In the genomic region with DNA sequence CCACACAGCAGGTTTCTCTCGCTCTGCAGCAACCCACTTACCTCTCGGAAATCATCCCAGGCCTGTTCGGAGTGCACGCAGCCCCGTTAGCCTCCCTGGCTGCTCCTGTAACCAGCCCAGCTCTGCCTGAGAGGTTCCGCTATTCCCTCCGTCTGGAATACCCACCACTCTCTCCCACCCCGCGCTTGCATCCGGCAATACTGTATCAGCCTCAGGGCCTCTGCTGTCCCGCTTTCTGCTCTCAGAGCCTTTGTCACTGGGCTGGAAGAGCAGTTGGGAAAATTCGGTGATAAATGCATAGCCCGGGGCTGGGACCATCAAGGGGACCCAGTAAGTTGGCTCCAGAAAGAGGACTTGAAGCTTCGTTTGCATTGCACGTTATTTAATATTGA, we compare ENCODE assay signal across 8 cellular contexts. TPM values are rescaled to one million over a fixed set of nuclear protein-coding genes. Genes with fewer than 3 reads are reported as not detected.
DNase-seq lines count a peak whose midpoint lies in the region; ATAC-seq and TF ChIP-seq lines count a peak whose summit lies in the region.

No MANE protein-coding gene starts in this region.

- no peak overlapping the region for H3K27ac ChIP-seq in suprapubic skin

- H3K36me3 ChIP-seq in suprapubic skin = no peaks in the 10 kb centered on the region

- H3K4me1 ChIP-seq in suprapubic skin = peaks cover 57% of the 10 kb centered on the region

- H3K9me3 ChIP-seq in iPS-18c (ENCODE audit: control insufficient read depth, insufficient read depth, low read length) (no peaks in the 10 kb centered on the region), suprapubic skin (no peaks in the 10 kb centered on the region)

- H3K4me3 Mint-ChIP-seq in T-helper 1 cell treated with Interleukin-12 subunit alpha and Interleukin-12 subunit beta and Interleukin-4 antibody, amounts not matched to agents 30 μg/mL and 1 μg/mL, for 36 hours = peak overlapping the region; percentile 89
- H3K4me3 Mint-ChIP-seq in activated CD4-positive, alpha-beta memory T cell treated with anti-CD3 and anti-CD28 coated beads for 36 hours = peak overlapping the region; percentile 89

- TF ChIP-seq POLR2A in suprapubic skin (IDR thresholded peaks at IDR 0.05) = no peak
- TF ChIP-seq POLR2A in lower leg skin (IDR thresholded peaks at IDR 0.05) = no peak

- TF ChIP-seq CTCF in suprapubic skin (IDR thresholded peaks at IDR 0.05) (no peak), lower leg skin (IDR thresholded peaks at IDR 0.05) (no peak)

- CTCF ChIA-PET in activated CD4-positive, alpha-beta memory T cell treated with anti-CD3 and anti-CD28 coated beads for 36 hours (lab: Charles Lee) = interaction anchor here (0.8 to 2.8 kb wide), 6 partner anchors 14 to 132 kb away, joined by 3 to 15 read pairs (median 4); no protein-coding TSS in a partner anchor

- POLR2A ChIA-PET in activated CD4-positive, alpha-beta memory T cell treated with anti-CD3 and anti-CD28 coated beads for 36 hours (lab: Charles Lee) = interaction anchor here (0.7 to 1.6 kb wide), 2 partner anchors 48 to 59 kb away, joined by 3 to 7 read pairs; no protein-coding TSS in a partner anchor

- peaks cover 11% of the 10 kb centered on the region for H3K4me1 Mint-ChIP-seq in T-helper 1 cell treated with Interleukin-12 subunit alpha and Interleukin-12 subunit beta and Interleukin-4 antibody, amounts not matched to agents 30 μg/mL and 1 μg/mL, for 36 hours (ENCODE audit: low read depth)
- peaks cover 13% of the 10 kb centered on the region for H3K4me1 Mint-ChIP-seq in activated CD4-positive, alpha-beta memory T cell treated with anti-CD3 and anti-CD28 coated beads for 36 hours (ENCODE audit: low read depth)

- TF ChIP-seq EP300 in suprapubic skin (IDR thresholded peaks at IDR 0.05) = no peak

- WGBS in suprapubic skin = 9% methylated on average over 15 of the region's 15 CpGs
- 8% methylated on average over 15 of the region's 15 CpGs for WGBS in lower leg skin, 2 donors

- DNase-seq in T-helper 1 cell (no peak), suprapubic skin (ENCODE audit: low spot score in 2 of 2) (no peak), NCI-H146 (lab: John Stamatoyannopoulos, UW) (no peak), lower leg skin (ENCODE audit: low spot score in 2 of 2) (no peak)
- DNase-seq in activated CD4-positive, alpha-beta memory T cell treated with anti-CD3 and anti-CD28 coated beads for 36 hours = no peak

- H3K9me3 Mint-ChIP-seq in T-helper 1 cell treated with Interleukin-12 subunit alpha and Interleukin-12 subunit beta and Interleukin-4 antibody, amounts not matched to agents 30 μg/mL and 1 μg/mL, for 36 hours = no peaks in the 10 kb centered on the region
- no peaks in the 10 kb centered on the region for H3K9me3 Mint-ChIP-seq in activated CD4-positive, alpha-beta memory T cell treated with anti-CD3 and anti-CD28 coated beads for 36 hours

- intact Hi-C loops in activated CD4-positive, alpha-beta memory T cell treated with anti-CD3 and anti-CD28 coated beads for 36 hours (cut with micrococcal nuclease) = loop anchor here (2.0 kb wide), 1 partner anchor 58 kb away; no protein-coding TSS in a partner anchor
- intact Hi-C loops in lower leg skin (cut with DNase I; ENCODE audit: low total_unique reads) = no loop called here

- no peaks in the 10 kb centered on the region for H3K27me3 ChIP-seq in suprapubic skin

- H3K4me3 ChIP-seq in iPS-18c (ENCODE audit: insufficient read depth, low read depth, low read length) (peak overlapping the region; percentile 55; the same call in 1 of the 2 replicates), suprapubic skin (peak overlapping the region; percentile 49), lower leg skin (ENCODE audit: low read depth, poor library complexity, severe bottlenecking) (no peak overlapping the region)

- no peak for ATAC-seq in HG02981 (IDR thresholded peaks at IDR 0.05; ENCODE audit: unreplicated experiment)

- no peak overlapping the region for H3K27ac Mint-ChIP-seq in T-helper 1 cell treated with Interleukin-12 subunit alpha and Interleukin-12 subunit beta and Interleukin-4 antibody, amounts not matched to agents 30 μg/mL and 1 μg/mL, for 36 hours
- H3K27ac Mint-ChIP-seq in activated CD4-positive, alpha-beta memory T cell treated with anti-CD3 and anti-CD28 coated beads for 36 hours = peak overlapping the region; percentile 72

- peaks cover 7% of the 10 kb centered on the region for H3K27me3 Mint-ChIP-seq in T-helper 1 cell treated with Interleukin-12 subunit alpha and Interleukin-12 subunit beta and Interleukin-4 antibody, amounts not matched to agents 30 μg/mL and 1 μg/mL, for 36 hours (ENCODE audit: low read depth)
- peaks cover 4% of the 10 kb centered on the region for H3K27me3 Mint-ChIP-seq in activated CD4-positive, alpha-beta memory T cell treated with anti-CD3 and anti-CD28 coated beads for 36 hours

- H3K36me3 Mint-ChIP-seq in T-helper 1 cell treated with Interleukin-12 subunit alpha and Interleukin-12 subunit beta and Interleukin-4 antibody, amounts not matched to agents 30 μg/mL and 1 μg/mL, for 36 hours (ENCODE audit: low read depth) = no peaks in the 10 kb centered on the region
- H3K36me3 Mint-ChIP-seq in activated CD4-positive, alpha-beta memory T cell treated with anti-CD3 and anti-CD28 coated beads for 36 hours = no peaks in the 10 kb centered on the region

RNA-seq across cellular contexts. Expression of gene TLE6, which starts 0.8 kb away (rescaled TPM):
- 1 to 10 TPM; 2.5 to 2.6 TPM for total RNA-seq in activated CD4-positive, alpha-beta memory T cell treated with anti-CD3 and anti-CD28 coated beads for 36 hours
- 1 to 10 TPM in 2 of 4 donors, under 1 TPM in 1, not detected in 1; 0.23 to 1.4 (median 1.3) TPM for total RNA-seq in suprapubic skin
- total RNA-seq in lower leg skin = 1 to 10 TPM in 2 of 4 donors, not detected in 2; 1.5 to 1.8 TPM

RNA-seq across cellular contexts. Expression of gene ZNF77, which starts 31.8 kb away (rescaled TPM):
- 1 to 10 TPM; 4.3 to 4.8 TPM for total RNA-seq in activated CD4-positive, alpha-beta memory T cell treated with anti-CD3 and anti-CD28 coated beads for 36 hours
- 1 to 10 TPM; 2.8 to 5.6 (median 3.9) TPM for total RNA-seq in suprapubic skin
- total RNA-seq in lower leg skin = 1 to 10 TPM; 3.7 to 5.9 (median 4.8) TPM

RNA-seq across cellular contexts. Expression of gene TLE2, which starts 52.5 kb away (rescaled TPM):
- 1 to 10 TPM; 8.5 to 9.9 TPM for total RNA-seq in activated CD4-positive, alpha-beta memory T cell treated with anti-CD3 and anti-CD28 coated beads for 36 hours
- 10 to 100 TPM; 18.2 to 35.6 (median 27.3) TPM for total RNA-seq in suprapubic skin
- total RNA-seq in lower leg skin = 10 to 100 TPM; 25.3 to 40.1 (median 33.5) TPM
